In the genomic region with DNA sequence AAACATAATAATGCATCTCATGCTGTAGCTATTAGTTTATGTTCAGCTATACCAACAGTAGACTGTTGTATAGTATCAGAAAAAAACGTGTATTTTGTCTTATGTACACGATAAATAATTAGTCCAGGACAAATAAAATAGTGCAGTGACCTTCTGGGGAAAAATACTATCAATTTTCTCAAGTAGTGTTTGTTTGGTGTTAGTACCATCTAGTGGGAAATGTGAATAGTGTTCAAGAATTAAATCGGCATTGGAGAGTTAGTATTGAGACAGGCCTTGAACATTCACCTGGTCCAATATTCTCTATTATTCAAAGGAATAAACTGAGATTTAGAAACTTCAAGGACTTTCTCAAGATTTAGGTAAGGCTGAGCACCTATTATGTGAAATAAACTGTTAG, we compare ENCODE assay signal across 9 cellular contexts. TPM values are rescaled to one million over a fixed set of nuclear protein-coding genes. Genes with fewer than 3 reads are reported as not detected.
DNase-seq lines count a peak whose midpoint lies in the region; ATAC-seq, FAIRE-seq and TF ChIP-seq lines count a peak whose summit lies in the region.
"Had no signal": no experiment of that assay in that cellular context is flagged by ENCODE, and none has a peak within 500 bp of the region (broad histone marks: within the 10 kb centered on the region; RNA-seq: fewer than 3 reads in every experiment).

No MANE protein-coding gene starts in this region.

- DNase-seq in GM18507 (ENCODE audit: extremely low spot score, insufficient read length, low read depth) (no peak), PC-9 (no peak), fibroblast of the aortic adventitia (ENCODE audit: low read depth) (peak; percentile 65), renal cortical epithelial cell (ENCODE audit: low read depth) (peak; percentile 49)
- no peak for DNase-seq in stimulated activated naive CD8-positive, alpha-beta T cell treated with anti-CD3 and anti-CD28 coated beads, Interleukin-15, Interleukin-2, amounts not matched to agents 100 U/mL and 50 U/mL, for 24 hours

- BruUV-seq in PC-9 (replicated peaks; lab: Mats Ljungman, UMichigan), result no TSS peak

- no peak overlapping the region for H2AFZ ChIP-seq in PC-9

- H4K20me1 ChIP-seq in PC-9 (ENCODE audit: insufficient read depth), result no peaks in the 10 kb centered on the region

- H3K4me2 ChIP-seq in PC-9, result no peak overlapping the region

- H3K36me3 ChIP-seq in PC-9 (ENCODE audit: low read depth), result no peaks in the 10 kb centered on the region

- intact Hi-C loops in PC-9 (cut with micrococcal nuclease; ENCODE audit: unreplicated experiment), result no loop called here

- no peaks in the 10 kb centered on the region for H3K4me1 ChIP-seq in PC-9 (replicated peaks; ENCODE audit: insufficient read depth)

- no peak for ATAC-seq in HG02759 (IDR thresholded peaks at IDR 0.05; ENCODE audit: unreplicated experiment)
- no peak for ATAC-seq in HG03521 (IDR thresholded peaks at IDR 0.05; ENCODE audit: unreplicated experiment)
- no peak for ATAC-seq in stimulated activated naive CD8-positive, alpha-beta T cell treated with anti-CD3 and anti-CD28 coated beads, Interleukin-15, Interleukin-2, amounts not matched to agents 100 U/mL and 50 U/mL, for 24 hours
- ATAC-seq in GM19452 (IDR thresholded peaks at IDR 0.05; ENCODE audit: unreplicated experiment), result no peak

- H3K27me3 ChIP-seq in PC-9 (ENCODE audit: insufficient read depth, low read depth), result no peaks in the 10 kb centered on the region

- POLR2A ChIA-PET in PC-9 (lab: Charles Lee; ENCODE audit: unreplicated experiment), result no interaction called here

- H3K27ac ChIP-seq in PC-9, result no peak overlapping the region

- no peaks in the 10 kb centered on the region for H3K9me3 ChIP-seq in PC-9 (ENCODE audit: insufficient read depth, low read depth)

- peak; percentile 68 for TF ChIP-seq CTCF in PC-9 (conservative IDR thresholded peaks at IDR 0.05)
- peak; percentile 59 for TF ChIP-seq CTCF in fibroblast of the aortic adventitia (IDR thresholded peaks at IDR 0.05; ENCODE audit: insufficient read depth, low read length)

- CTCF ChIA-PET in PC-9 (lab: Charles Lee), result interaction anchor here (0.7 kb wide), 1 partner anchor 142 kb away, joined by 3 read pairs; no protein-coding TSS in a partner anchor

- no peaks in the 10 kb centered on the region for H3K79me2 ChIP-seq in PC-9 (ENCODE audit: low read depth)

- no peaks in the 10 kb centered on the region for H3F3A ChIP-seq in PC-9 (ENCODE audit: insufficient read depth, low read depth)

- no peak overlapping the region for H3K4me3 ChIP-seq in PC-9
- H3K4me3 ChIP-seq in fibroblast of the aortic adventitia (ENCODE audit: low read depth, low read length), result no peak overlapping the region

- H3K9me2 ChIP-seq in PC-9 (ENCODE audit: insufficient read depth), result no peaks in the 10 kb centered on the region

- FAIRE-seq in GM18507 (lab: Jason Lieb, UNC), result peak; percentile 57

RNA-seq across cellular contexts. Expression of a gene that starts 21.7 kb away (rescaled TPM):
- not detected in 2 replicates for total RNA-seq in PC-9 (2021)
- total RNA-seq in fibroblast of the aortic adventitia (ENCODE audit: low replicate concordance), result not detected in 2 replicates
- total RNA-seq in renal cortical epithelial cell, result not detected in 2 replicates
- total RNA-seq: T-helper 2 cell treated with Interferon-gamma antibody and Interleukin-4, amounts not matched to agents 100 ng/mL and 5 ng/mL, for 36 hours had no signal

RNA-seq across cellular contexts. Expression of a gene that starts 26.9 kb away (rescaled TPM):
- total RNA-seq in PC-9 (2021) (not detected in 2 replicates), fibroblast of the aortic adventitia (ENCODE audit: low replicate concordance) (not detected in 2 replicates), renal cortical epithelial cell (not detected in 2 replicates)
- total RNA-seq: T-helper 2 cell treated with Interferon-gamma antibody and Interleukin-4, amounts not matched to agents 100 ng/mL and 5 ng/mL, for 36 hours had no signal

RNA-seq across cellular contexts. Expression of a gene that starts 42.5 kb away (rescaled TPM):
- total RNA-seq in PC-9 (2021) (not detected in 2 replicates), fibroblast of the aortic adventitia (ENCODE audit: low replicate concordance) (not detected in 2 replicates), renal cortical epithelial cell (not detected in 2 replicates)
- total RNA-seq: T-helper 2 cell treated with Interferon-gamma antibody and Interleukin-4, amounts not matched to agents 100 ng/mL and 5 ng/mL, for 36 hours had no signal

RNA-seq across cellular contexts. Expression of a gene that starts 59.0 kb away (rescaled TPM):
- total RNA-seq in PC-9 (2021) (not detected in 2 replicates), fibroblast of the aortic adventitia (ENCODE audit: low replicate concordance) (not detected in 2 replicates), renal cortical epithelial cell (not detected in 2 replicates)
- total RNA-seq: T-helper 2 cell treated with Interferon-gamma antibody and Interleukin-4, amounts not matched to agents 100 ng/mL and 5 ng/mL, for 36 hours had no signal

Comparison
In these comparisons a context has a peak if more than half of its experiments do, and no peak if none do; other contexts are left out.
1. DNase-seq: peak in fibroblast of the aortic adventitia (single experiment) and renal cortical epithelial cell (single experiment); none in GM18507 (single experiment), PC-9 (0 of 2) and stimulated activated naive CD8-positive, alpha-beta T cell treated with anti-CD3 and anti-CD28 coated beads, Interleukin-15, Interleukin-2, amounts not matched to agents 100 U/mL and 50 U/mL, for 24 hours (single experiment).